In the genomic region with DNA sequence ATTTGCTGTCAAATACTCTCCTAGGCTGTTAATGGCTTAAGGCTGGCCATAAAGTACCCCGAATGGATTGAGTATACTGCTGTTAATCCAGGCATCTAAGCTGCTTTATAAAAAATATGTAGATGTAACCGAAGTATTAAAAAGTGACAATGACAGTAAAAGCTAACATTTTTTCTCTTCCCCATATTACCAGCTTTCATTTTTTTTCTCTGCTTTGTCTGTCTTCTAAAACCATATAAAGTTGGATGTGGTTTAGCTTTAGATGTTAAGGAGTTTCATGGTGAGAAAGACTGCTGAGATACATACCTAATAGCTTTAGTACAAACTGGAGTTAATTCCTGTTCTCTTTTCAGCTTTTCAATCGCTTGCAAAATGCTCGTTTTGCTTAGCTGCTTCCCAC, we compare ENCODE assay signal across 8 cellular contexts. TPM values are rescaled to one million over a fixed set of nuclear protein-coding genes. Genes with fewer than 3 reads are reported as not detected.
DNase-seq lines count a peak whose midpoint lies in the region; ATAC-seq and TF ChIP-seq lines count a peak whose summit lies in the region.

No MANE protein-coding gene starts in this region.

- H3K4me3 ChIP-seq in BLaER1 (peak overlapping the region; percentile 92), KMS-11 (IDR thresholded peaks at IDR 0.05; ENCODE audit: insufficient read depth, low read depth, low read length) (no peak overlapping the region), coronary artery (peak overlapping the region; percentile 97)

- peaks cover 34 to 40% of the 10 kb centered on the region in 2 donors for H3K4me1 Mint-ChIP-seq in natural killer cell treated with Interleukin-12 subunit alpha and Interleukin-12 subunit beta and Interleukin-15 and Interleukin-18, amount 100 ng/mL, for 72 hours (ENCODE audit: low read depth in 2 of 2)

- peak overlapping the region; percentile 46; the same call in 1 of the 2 replicates for H2AFZ ChIP-seq in KMS-11 (ENCODE audit: low read depth)

- H3K27me3 ChIP-seq in BLaER1 (no peaks in the 10 kb centered on the region), KMS-11 (ENCODE audit: insufficient read depth, low read depth) (no peaks in the 10 kb centered on the region)

- no peak for TF ChIP-seq CTCF in KMS-11 (conservative IDR thresholded peaks at IDR 0.05; ENCODE audit: low read depth, low read length)
- no peak for TF ChIP-seq CTCF in coronary artery (IDR thresholded peaks at IDR 0.05)

- ATAC-seq in natural killer cell treated with Interleukin-12 subunit alpha and Interleukin-12 subunit beta and Interleukin-15 and Interleukin-18, amount 100 ng/mL, for 72 hours = no peak
- ATAC-seq in HG03025 (IDR thresholded peaks at IDR 0.05; ENCODE audit: low FRiP score, unreplicated experiment) = no peak
- ATAC-seq in HG03159 (IDR thresholded peaks at IDR 0.05; ENCODE audit: unreplicated experiment) = no peak

- H3K27ac Mint-ChIP-seq in natural killer cell treated with Interleukin-12 subunit alpha and Interleukin-12 subunit beta and Interleukin-15 and Interleukin-18, amount 100 ng/mL, for 72 hours = peak overlapping the region; percentile 81 to 96

- H3K4me1 ChIP-seq in BLaER1 (peaks cover 41% of the 10 kb centered on the region), KMS-11 (ENCODE audit: low read depth, poor library complexity, severe bottlenecking) (peaks cover 15% of the 10 kb centered on the region)

- no peaks in the 10 kb centered on the region for H3K27me3 Mint-ChIP-seq in natural killer cell treated with Interleukin-12 subunit alpha and Interleukin-12 subunit beta and Interleukin-15 and Interleukin-18, amount 100 ng/mL, for 72 hours

- peak overlapping the region; percentile 97 for H3K4me3 Mint-ChIP-seq in natural killer cell treated with Interleukin-12 subunit alpha and Interleukin-12 subunit beta and Interleukin-15 and Interleukin-18, amount 100 ng/mL, for 72 hours

- H3K9me3 Mint-ChIP-seq in natural killer cell treated with Interleukin-12 subunit alpha and Interleukin-12 subunit beta and Interleukin-15 and Interleukin-18, amount 100 ng/mL, for 72 hours = peaks cover 5% of the 10 kb centered on the region

- 0 out of 2 replicates have a peak, but pooled peaks cover 6% of the 10 kb centered on the region for H3K79me2 ChIP-seq in KMS-11 (ENCODE audit: insufficient read depth, low read depth)

- H4K20me1 ChIP-seq in BLaER1 (no peaks in the 10 kb centered on the region; the same call in 1 of the 2 replicates), KMS-11 (ENCODE audit: insufficient read depth) (no peaks in the 10 kb centered on the region)

- no peaks in the 10 kb centered on the region; the same call in 1 of the 2 replicates for H3K9me3 ChIP-seq in BLaER1

- H3K36me3 ChIP-seq in BLaER1 (peaks cover 10% of the 10 kb centered on the region), KMS-11 (ENCODE audit: insufficient read depth) (no peaks in the 10 kb centered on the region)

- H3K9ac ChIP-seq in BLaER1 (peak overlapping the region; percentile 91), KMS-11 (peak overlapping the region; percentile 61; the same call in 1 of the 2 replicates)

- H3K36me3 Mint-ChIP-seq in natural killer cell treated with Interleukin-12 subunit alpha and Interleukin-12 subunit beta and Interleukin-15 and Interleukin-18, amount 100 ng/mL, for 72 hours = no peaks in the 10 kb centered on the region

- H3K27ac ChIP-seq in BLaER1 (peak overlapping the region; percentile 92), KMS-11 (no peak overlapping the region), coronary artery (peak overlapping the region; percentile 88 to 97)

- H3K4me2 ChIP-seq in BLaER1 = peak overlapping the region; percentile 84
- H3K4me2 ChIP-seq in KMS-11 = peak overlapping the region; percentile 41

- DNase-seq in coronary artery (ENCODE audit: low spot score) = no peak
- no peak for DNase-seq in natural killer cell treated with Interleukin-12 subunit alpha and Interleukin-12 subunit beta and Interleukin-15 and Interleukin-18, amount 100 ng/mL, for 72 hours (ENCODE audit: low spot score)
- DNase-seq in activated CD4-positive, CD25-positive, alpha-beta regulatory T cell (lab: John Stamatoyannopoulos, UW) = no peak
- DNase-seq in stimulated activated naive CD4-positive, alpha-beta T cell treated with Interleukin-2 at 50 U/mL for 16 hours (lab: John Stamatoyannopoulos, UW) = no peak

RNA-seq across cellular contexts. Expression of gene AKAP11, which starts 0.8 kb away (rescaled TPM):
- total RNA-seq in natural killer cell treated with Interleukin-12 subunit alpha and Interleukin-12 subunit beta and Interleukin-15 and Interleukin-18, amount 100 ng/mL, for 72 hours = 10 to 100 TPM; 23.0 to 25.9 TPM
